Comparison of ENCODE assay signal across 9 cellular contexts in the genomic region with DNA sequence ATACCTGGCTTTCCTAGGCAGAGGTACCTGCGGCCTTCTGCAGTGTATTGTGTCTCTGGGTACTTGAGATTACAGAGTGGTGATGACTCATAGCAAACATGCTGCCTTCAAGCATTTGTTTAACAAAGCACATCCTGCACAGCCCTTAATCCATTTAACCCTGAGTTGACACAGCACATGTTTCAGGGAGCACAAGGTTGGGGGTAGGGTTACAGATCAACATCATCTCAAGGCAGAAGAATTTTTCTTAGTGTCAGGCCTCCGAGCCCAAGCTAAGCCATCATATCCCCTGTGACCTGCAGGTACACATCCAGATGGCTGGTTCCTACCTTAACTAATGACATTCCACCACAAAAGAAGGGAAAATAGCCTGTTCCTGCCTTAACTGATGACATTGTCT. TPM values are rescaled to one million over a fixed set of nuclear protein-coding genes. Genes with fewer than 3 reads are reported as not detected.
A peak's percentile ranks its signal among the peaks of the same experiment; 100 is the strongest.
DNase-seq lines count a peak whose midpoint lies in the region; TF ChIP-seq lines count a peak whose summit lies in the region.
"Not testable (repeated sequence)": the region's sequence is repeated elsewhere in the genome, so short reads cannot be mapped to it uniquely, and the experiment has no call there.
"Had no signal": no experiment of that assay in that cellular context is flagged by ENCODE, and none has a peak within 500 bp of the region (broad histone marks: within the 10 kb centered on the region; RNA-seq: fewer than 3 reads in every experiment).

No MANE protein-coding gene starts in this region.

- H3K27me3 ChIP-seq in Caco-2 (replicated peaks; ENCODE audit: control insufficient read depth, insufficient read depth, low read length); PC-9 (ENCODE audit: insufficient read depth, low read depth); hepatocyte; neural progenitor cell: not testable (repeated sequence)

- peak overlapping the region; percentile 82 for H3K27ac Mint-ChIP-seq in Caco-2 (ENCODE audit: unreplicated experiment)
- not testable (repeated sequence) for H3K27ac Mint-ChIP-seq in MCF 10A (ENCODE audit: low read depth, unreplicated experiment); neural progenitor cell

- POLR2A ChIA-PET in Caco-2 (lab: Charles Lee); PC-9 (lab: Charles Lee; ENCODE audit: unreplicated experiment); MCF 10A (lab: Yijun Ruan, JAX): not testable (repeated sequence)

- H2AFZ ChIP-seq in PC-9; hepatocyte; neural progenitor cell (replicated peaks): not testable (repeated sequence)

- CTCF ChIA-PET in Caco-2 (lab: Charles Lee); PC-9 (lab: Charles Lee); MCF 10A (lab: Yijun Ruan, JAX): not testable (repeated sequence)

- H3K4me3 ChIP-seq in Caco-2 (ENCODE audit: low read depth, low read length); PC-9; hepatocyte; neural progenitor cell: not testable (repeated sequence)

- H3K79me2 ChIP-seq in PC-9 (ENCODE audit: low read depth); hepatocyte; neural progenitor cell (ENCODE audit: low read depth): not testable (repeated sequence)

- H4K20me1 ChIP-seq in PC-9 (ENCODE audit: insufficient read depth); hepatocyte (ENCODE audit: insufficient read depth, poor library complexity, severe bottlenecking); neural progenitor cell (ENCODE audit: low read depth): not testable (repeated sequence)

- not testable (repeated sequence) for BruUV-seq in Caco-2 (replicated peaks; lab: Mats Ljungman, UMichigan); PC-9 (replicated peaks; lab: Mats Ljungman, UMichigan); MCF 10A (replicated peaks; lab: Mats Ljungman, UMichigan)

- peak; percentile 36 to 45 for DNase-seq in Caco-2
- DNase-seq in HK-2 (ENCODE audit: unreplicated experiment): peak; percentile 5
- peak; percentile 73 for DNase-seq in NCI-H2029 (lab: John Stamatoyannopoulos, UW)
- DNase-seq in NCI-H510A (lab: John Stamatoyannopoulos, UW): peak; percentile 24
- DNase-seq in PC-9: peak; percentile 5 to 41
- DNase-seq in MCF 10A (ENCODE audit: unreplicated experiment): peak; percentile 11
- DNase-seq in hepatocyte (ENCODE audit: low spot score): peak; percentile 22
- DNase-seq in neural progenitor cell (ENCODE audit: low spot score): peak; percentile 2

- H3K36me3 ChIP-seq in Caco-2 (ENCODE audit: control insufficient read depth, insufficient read depth, low read length); PC-9 (ENCODE audit: low read depth); hepatocyte (replicated peaks; ENCODE audit: insufficient read depth, low read depth); neural progenitor cell: not testable (repeated sequence)

- not testable (repeated sequence) for H3K9me3 ChIP-seq in Caco-2; PC-9 (ENCODE audit: insufficient read depth, low read depth); hepatocyte (ENCODE audit: low read depth); neural progenitor cell (ENCODE audit: low read depth)

- H3K4me1 ChIP-seq in Caco-2; PC-9 (replicated peaks; ENCODE audit: insufficient read depth); hepatocyte (ENCODE audit: insufficient read depth); neural progenitor cell: not testable (repeated sequence)

- not testable (repeated sequence) for H3K9ac ChIP-seq in neural progenitor cell

- H3F3A ChIP-seq in PC-9 (ENCODE audit: insufficient read depth, low read depth); neural progenitor cell (ENCODE audit: low read depth): not testable (repeated sequence)

- not testable (repeated sequence) for H3K27me3 Mint-ChIP-seq in Caco-2 (ENCODE audit: insufficient read depth, unreplicated experiment); MCF 10A (ENCODE audit: insufficient read depth, unreplicated experiment); neural progenitor cell (ENCODE audit: insufficient read depth, low read depth)

- intact Hi-C loops in Caco-2 (cut with micrococcal nuclease; ENCODE audit: unreplicated experiment): loop anchor here (2.0 kb wide), 1 partner anchor 49 kb away; the partner anchor contains the start of gene FAAH2
- intact Hi-C loops in PC-9 (cut with micrococcal nuclease; ENCODE audit: unreplicated experiment); MCF 10A (cut with micrococcal nuclease): not testable (repeated sequence)

- TF ChIP-seq CTCF in Caco-2 (IDR thresholded peaks at IDR 0.05; ENCODE audit: insufficient read depth in 1 of 2, low read depth in 1 of 2, low read length in 1 of 2, severe bottlenecking in 1 of 2, unreplicated experiment in 1 of 2); PC-9 (conservative IDR thresholded peaks at IDR 0.05); MCF 10A (IDR thresholded peaks at IDR 0.05; ENCODE audit: unreplicated experiment); hepatocyte (IDR thresholded peaks at IDR 0.05; ENCODE audit: poor library complexity); neural progenitor cell (IDR thresholded peaks at IDR 0.05): not testable (repeated sequence)

- not testable (repeated sequence) for H3K27ac ChIP-seq in PC-9, neural progenitor cell
- H3K27ac ChIP-seq in hepatocyte: peak overlapping the region; percentile 57

- H3K4me1 Mint-ChIP-seq in Caco-2 (ENCODE audit: low read depth, unreplicated experiment): peaks cover 21% of the 10 kb centered on the region
- not testable (repeated sequence) for H3K4me1 Mint-ChIP-seq in MCF 10A (ENCODE audit: insufficient read depth, unreplicated experiment); neural progenitor cell

- not testable (repeated sequence) for H3K9me3 Mint-ChIP-seq in Caco-2 (ENCODE audit: unreplicated experiment); MCF 10A (ENCODE audit: unreplicated experiment)
- peaks cover 15% of the 10 kb centered on the region for H3K9me3 Mint-ChIP-seq in neural progenitor cell

- H3K36me3 Mint-ChIP-seq in Caco-2 (ENCODE audit: insufficient read depth, unreplicated experiment); neural progenitor cell: not testable (repeated sequence)
- H3K36me3 Mint-ChIP-seq in MCF 10A (ENCODE audit: insufficient read depth, unreplicated experiment): peaks cover 15% of the 10 kb centered on the region

- 30% methylated on average over 2 of the region's 2 CpGs for WGBS in hepatocyte (ENCODE audit: low lambda C conversion rate, missing lambda C conversion rate)

- H3K4me2 ChIP-seq in PC-9, hepatocyte, neural progenitor cell: not testable (repeated sequence)

- H3K4me3 Mint-ChIP-seq in Caco-2 (ENCODE audit: unreplicated experiment): peak overlapping the region; percentile 27
- not testable (repeated sequence) for H3K4me3 Mint-ChIP-seq in MCF 10A (ENCODE audit: unreplicated experiment); neural progenitor cell

- H3K9me2 ChIP-seq in PC-9 (ENCODE audit: insufficient read depth); hepatocyte (replicated peaks; ENCODE audit: insufficient read depth): not testable (repeated sequence)

RNA-seq across cellular contexts. Expression of gene FAAH2, which starts 49.3 kb away (rescaled TPM):
- total RNA-seq in Caco-2 (2022): 7.7 and 7.8 TPM in 2 replicates
- 8.2 and 10.4 TPM in 2 replicates for total RNA-seq in PC-9 (2021)
- 1.7 and 3.1 TPM in 2 replicates for total RNA-seq in MCF 10A (2022)
- 6.9 and 10.1 TPM in 2 replicates for total RNA-seq in hepatocyte
- polyA plus RNA-seq in hepatocyte: 5.4 and 7.5 TPM in 2 replicates
- 8.5 and 24.6 TPM in 2 replicates for total RNA-seq in neural progenitor cell (ENCODE audit: low replicate concordance)
- total RNA-seq: H4 had no signal

Comparison
In these comparisons a context has a peak if more than half of its experiments do, and no peak if none do; other contexts are left out.
1. DNase-seq: peak in every context shown above with its lines; median percentile 73 in NCI-H2029; 40 in Caco-2; 24 in NCI-H510A; 23 in PC-9; 22 in hepatocyte; 11 in MCF 10A; 5 in HK-2; 2 in neural progenitor cell.